Comparison of ENCODE assay signal across 8 cellular contexts in genomic region chr4:2469192-2469984, GRCh38. TPM values are rescaled to one million over a fixed set of nuclear protein-coding genes. Genes with fewer than 3 reads are reported as not detected.
DNase-seq lines count a peak whose midpoint lies in the region; ATAC-seq and TF ChIP-seq lines count a peak whose summit lies in the region.

No MANE protein-coding gene starts in this region.

- H3K36me3 ChIP-seq in HEK293 (ENCODE audit: control insufficient read depth in 2 of 2, insufficient read depth in 1 of 2, low read length in 2 of 2) (peaks cover 5 to 27% of the 10 kb centered on the region in 2 experiments; a peak in 2 of 3 replicates), MG63 (peaks cover 39% of the 10 kb centered on the region)
- peaks cover 0 to 14% (median 7%) of the 10 kb centered on the region in 3 experiments for H3K36me3 ChIP-seq in naive thymus-derived CD4-positive, alpha-beta T cell (ENCODE audit: control insufficient read depth in 2 of 3, insufficient read depth in 3 of 3, low read length in 3 of 3)

- intact Hi-C loops in naive thymus-derived CD4-positive, alpha-beta T cell (cut with micrococcal nuclease): loop anchor here (1.0 to 5.0 kb wide), 16 partner anchors 16 to 757 kb away; partner anchors contain the start of genes CFAP99 (in 2 of the 2), FAM193A (in 2 of the 2), GRK4 (in 2 of the 2) and HAUS3 (in 2 of the 2)

- H3K27ac ChIP-seq in HEK293 (ENCODE audit: extremely low read depth, low read depth, low read length): peak overlapping the region; percentile 81
- H3K27ac ChIP-seq in naive thymus-derived CD4-positive, alpha-beta T cell (ENCODE audit: low read depth, low read length): peak overlapping the region; percentile 94

- H3K4me3 ChIP-seq in HEK293 (ENCODE audit: low read depth, low read length) (peak overlapping the region; percentile 78), MG63 (peak overlapping the region; percentile 88)
- peak overlapping the region; percentile 70 for H3K4me3 ChIP-seq in naive thymus-derived CD4-positive, alpha-beta T cell (ENCODE audit: low read length)

- no peak for TF ChIP-seq CTCF in HEK293 (tag by site-specific recombination; IDR thresholded peaks at IDR 0.05)
- no peak for TF ChIP-seq CTCF in endothelial cell (IDR thresholded peaks at IDR 0.05; ENCODE audit: unreplicated experiment)

- H3K4me3 Mint-ChIP-seq in endothelial cell (ENCODE audit: unreplicated experiment): peak overlapping the region; percentile 97
- H3K4me3 Mint-ChIP-seq in naive thymus-derived CD4-positive, alpha-beta T cell: peak overlapping the region; percentile 90 to 98 (median 95)

- peaks cover 8% of the 10 kb centered on the region for H3K27me3 Mint-ChIP-seq in endothelial cell (ENCODE audit: unreplicated experiment)
- H3K27me3 Mint-ChIP-seq in naive thymus-derived CD4-positive, alpha-beta T cell: peaks cover 0 to 2% (median 0%) of the 10 kb centered on the region in 5 donors

- H3K27ac Mint-ChIP-seq in endothelial cell (ENCODE audit: unreplicated experiment): peak overlapping the region; percentile 95
- H3K27ac Mint-ChIP-seq in naive thymus-derived CD4-positive, alpha-beta T cell: peak overlapping the region; percentile 95 to 98 (median 98)

- H3K36me3 Mint-ChIP-seq in endothelial cell (ENCODE audit: low read depth, unreplicated experiment): peaks cover 10% of the 10 kb centered on the region
- H3K36me3 Mint-ChIP-seq in naive thymus-derived CD4-positive, alpha-beta T cell: peaks cover 0 to 29% (median 4%) of the 10 kb centered on the region in 5 donors

- H3K4me1 ChIP-seq in HEK293 (ENCODE audit: control insufficient read depth, insufficient read depth, low read length): peaks cover 3% of the 10 kb centered on the region; the same call in 1 of the 2 replicates
- peaks cover 31 to 37% of the 10 kb centered on the region in 2 donors for H3K4me1 ChIP-seq in naive thymus-derived CD4-positive, alpha-beta T cell (ENCODE audit: control insufficient read depth in 2 of 2, insufficient read depth in 2 of 2, low read length in 2 of 2)

- CTCF ChIA-PET in HEK293 (lab: Yijun Ruan, JAX): interaction anchor here (0.6 to 2.0 kb wide), 2 partner anchors 28 to 516 kb away, joined by 3 to 8 read pairs; no protein-coding TSS in a partner anchor
- CTCF ChIA-PET in naive thymus-derived CD4-positive, alpha-beta T cell (lab: Charles Lee): interaction anchor here (0.9 kb wide), 1 partner anchor 19 kb away, joined by 3 read pairs; no protein-coding TSS in a partner anchor

- H3K9me3 ChIP-seq in HEK293 (ENCODE audit: control insufficient read depth, insufficient read depth, low read depth, low read length) (no peaks in the 10 kb centered on the region), MG63 (peaks cover 3% of the 10 kb centered on the region; the same call in 1 of the 2 replicates)
- H3K9me3 ChIP-seq in naive thymus-derived CD4-positive, alpha-beta T cell (ENCODE audit: control insufficient read depth in 2 of 3, low read length in 3 of 3): no peaks in the 10 kb centered on the region

- DNase-seq in DMS 273 (lab: John Stamatoyannopoulos, UW; ENCODE audit: unreplicated experiment) (peak; percentile 67), DMS 273 treated with DMSO at 0.1 percent for 48 hours (lab: John Stamatoyannopoulos, UW) (no peak), MG63 (peak; percentile 54), endothelial cell (ENCODE audit: low spot score) (peak; percentile 67)
- peak; percentile 88 for DNase-seq in activated CD8-positive, alpha-beta memory T cell treated with anti-CD3 and anti-CD28 coated beads for 24 hours
- DNase-seq in naive thymus-derived CD4-positive, alpha-beta T cell: peak; percentile 57 to 80 (median 75)
- peak; percentile 58 to 78 (median 66) for DNase-seq in stimulated activated naive CD4-positive, alpha-beta T cell (lab: John Stamatoyannopoulos, UW)

- H3K9me3 Mint-ChIP-seq in endothelial cell (ENCODE audit: unreplicated experiment): no peaks in the 10 kb centered on the region
- H3K9me3 Mint-ChIP-seq in naive thymus-derived CD4-positive, alpha-beta T cell: no peaks in the 10 kb centered on the region

- peak; percentile 63 for ATAC-seq in naive thymus-derived CD4-positive, alpha-beta T cell

- H3K27me3 ChIP-seq in MG63: no peaks in the 10 kb centered on the region
- no peaks in the 10 kb centered on the region for H3K27me3 ChIP-seq in naive thymus-derived CD4-positive, alpha-beta T cell (ENCODE audit: control insufficient read depth in 2 of 2, insufficient read depth in 2 of 2, low read length in 2 of 2)

- POLR2A ChIA-PET in HEK293 (lab: Yijun Ruan, JAX): interaction anchor here (0.6 to 1.8 kb wide), 16 partner anchors 8 to 466 kb away, joined by 3 to 9 read pairs (median 3); partner anchors contain the start of genes CFAP99, FAM193A, HAUS3 and MXD4
- POLR2A ChIA-PET in naive thymus-derived CD4-positive, alpha-beta T cell (lab: Charles Lee): interaction anchor here (0.6 to 3.4 kb wide), 27 partner anchors 9 to 1598 kb away, joined by 3 to 51 read pairs (median 4); partner anchors contain the start of genes CFAP99, FAM193A, FAM53A and GRK4

- peaks cover 23% of the 10 kb centered on the region for H3K4me1 Mint-ChIP-seq in endothelial cell (ENCODE audit: unreplicated experiment)
- peaks cover 39 to 72% (median 55%) of the 10 kb centered on the region in 7 donors for H3K4me1 Mint-ChIP-seq in naive thymus-derived CD4-positive, alpha-beta T cell

TF ChIP-seq in HEK293, 187 proteins besides CTCF, POLR2A, EP300 and RAD21 (continues in another document):
- TF ChIP-seq ZNF585B (tag by site-specific recombination; IDR thresholded peaks at IDR 0.05): no peak
- TF ChIP-seq ZNF529 (tag by site-specific recombination; IDR thresholded peaks at IDR 0.05; ENCODE audit: insufficient replicate concordance): no peak
- TF ChIP-seq ZNF76 (tag by site-specific recombination; IDR thresholded peaks at IDR 0.05; ENCODE audit: borderline replicate concordance, low read depth): no peak
- no peak for TF ChIP-seq ZNF768 (tag by site-specific recombination; IDR thresholded peaks at IDR 0.05)
- no peak for TF ChIP-seq YY1 (tag by site-specific recombination; IDR thresholded peaks at IDR 0.05)
- TF ChIP-seq, protein P1, sequence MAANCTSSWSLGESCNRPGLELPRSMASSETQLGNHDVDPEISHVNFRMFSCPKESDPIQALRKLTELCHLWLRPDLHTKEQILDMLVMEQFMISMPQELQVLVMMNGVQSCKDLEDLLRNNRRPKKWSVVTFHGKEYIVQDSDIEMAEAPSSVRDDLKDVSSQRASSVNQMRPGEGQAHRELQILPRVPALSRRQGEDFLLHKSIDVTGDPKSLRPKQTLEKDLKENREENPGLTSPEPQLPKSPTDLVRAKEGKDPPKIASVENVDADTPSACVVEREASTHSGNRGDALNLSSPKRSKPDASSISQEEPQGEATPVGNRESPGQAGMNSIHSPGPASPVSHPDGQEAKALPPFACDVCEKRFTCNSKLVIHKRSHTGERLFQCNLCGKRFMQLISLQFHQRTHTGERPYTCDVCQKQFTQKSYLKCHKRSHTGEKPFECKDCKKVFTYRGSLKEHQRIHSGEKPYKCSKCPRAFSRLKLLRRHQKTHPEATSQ (tag by site-specific recombination; IDR thresholded peaks at IDR 0.05): 0 out of 2 replicates have a peak, but pooled peaks have one; percentile 25
- no peak for TF ChIP-seq ZNF580 (tag by site-specific recombination; IDR thresholded peaks at IDR 0.05)
- peak; percentile 15; the same call in 1 of the 2 replicates for TF ChIP-seq SP2 (tag by site-specific recombination; IDR thresholded peaks at IDR 0.05)
- TF ChIP-seq, protein P2, sequence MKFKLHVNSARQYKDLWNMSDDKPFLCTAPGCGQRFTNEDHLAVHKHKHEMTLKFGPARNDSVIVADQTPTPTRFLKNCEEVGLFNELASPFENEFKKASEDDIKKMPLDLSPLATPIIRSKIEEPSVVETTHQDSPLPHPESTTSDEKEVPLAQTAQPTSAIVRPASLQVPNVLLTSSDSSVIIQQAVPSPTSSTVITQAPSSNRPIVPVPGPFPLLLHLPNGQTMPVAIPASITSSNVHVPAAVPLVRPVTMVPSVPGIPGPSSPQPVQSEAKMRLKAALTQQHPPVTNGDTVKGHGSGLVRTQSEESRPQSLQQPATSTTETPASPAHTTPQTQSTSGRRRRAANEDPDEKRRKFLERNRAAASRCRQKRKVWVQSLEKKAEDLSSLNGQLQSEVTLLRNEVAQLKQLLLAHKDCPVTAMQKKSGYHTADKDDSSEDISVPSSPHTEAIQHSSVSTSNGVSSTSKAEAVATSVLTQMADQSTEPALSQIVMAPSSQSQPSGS (tag by site-specific recombination; IDR thresholded peaks at IDR 0.05; ENCODE audit: low read depth): no peak
- no peak for TF ChIP-seq ZXDB (tag by site-specific recombination; IDR thresholded peaks at IDR 0.05)
- TF ChIP-seq ZBTB20 (tag by site-specific recombination; IDR thresholded peaks at IDR 0.05): peak; percentile 77
- no peak for TF ChIP-seq ZNF174 (tag by site-specific recombination; IDR thresholded peaks at IDR 0.05)
- TF ChIP-seq, protein P3, sequence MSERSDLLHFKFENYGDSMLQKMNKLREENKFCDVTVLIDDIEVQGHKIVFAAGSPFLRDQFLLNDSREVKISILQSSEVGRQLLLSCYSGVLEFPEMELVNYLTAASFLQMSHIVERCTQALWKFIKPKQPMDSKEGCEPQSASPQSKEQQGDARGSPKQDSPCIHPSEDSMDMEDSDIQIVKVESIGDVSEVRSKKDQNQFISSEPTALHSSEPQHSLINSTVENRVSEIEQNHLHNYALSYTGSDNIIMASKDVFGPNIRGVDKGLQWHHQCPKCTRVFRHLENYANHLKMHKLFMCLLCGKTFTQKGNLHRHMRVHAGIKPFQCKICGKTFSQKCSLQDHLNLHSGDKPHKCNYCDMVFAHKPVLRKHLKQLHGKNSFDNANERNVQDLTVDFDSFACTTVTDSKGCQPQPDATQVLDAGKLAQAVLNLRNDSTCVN (tag by site-specific recombination; optimal IDR thresholded peaks at IDR 0.05): peak; percentile 57

RNA-seq across cellular contexts. Expression of gene RNF4, which starts 0.5 kb away (rescaled TPM):
- 39.8 and 44.8 TPM in 2 replicates for total RNA-seq in MG63 (2014; rRNA removed; shearing (Covaris generic); ENCODE audit: low replicate concordance)
- total RNA-seq in endothelial cell (ENCODE audit: unreplicated experiment): 65.0 TPM
- 100 to 1,000 TPM in 1 of 5 experiments, 10 to 100 TPM in 4; 80.7 to 101 (median 91.8) TPM for total RNA-seq in naive thymus-derived CD4-positive, alpha-beta T cell
- 10 to 100 TPM; 69.4 to 96.8 TPM for polyA plus RNA-seq in naive thymus-derived CD4-positive, alpha-beta T cell

RNA-seq across cellular contexts. Expression of gene CFAP99, which starts 50.6 kb away (rescaled TPM):
- total RNA-seq in MG63 (2014; rRNA removed; shearing (Covaris generic); ENCODE audit: low replicate concordance): not detected in 2 replicates
- total RNA-seq in endothelial cell (ENCODE audit: unreplicated experiment): not detected
- total RNA-seq in naive thymus-derived CD4-positive, alpha-beta T cell: under 1 TPM in 2 of 5 experiments, not detected in 3; 0.12 to 0.27 TPM
- polyA plus RNA-seq in naive thymus-derived CD4-positive, alpha-beta T cell: not detected

RNA-seq across cellular contexts. Expression of gene ZFYVE28, which starts 50.9 kb away (rescaled TPM):
- 1.5 and 3.1 TPM in 2 replicates for total RNA-seq in MG63 (2014; rRNA removed; shearing (Covaris generic); ENCODE audit: low replicate concordance)
- 0.44 TPM for total RNA-seq in endothelial cell (ENCODE audit: unreplicated experiment)
- 10 to 100 TPM; 15.2 to 26.5 (median 16.1) TPM for total RNA-seq in naive thymus-derived CD4-positive, alpha-beta T cell
- 1 to 10 TPM; 6.1 to 7.4 TPM for polyA plus RNA-seq in naive thymus-derived CD4-positive, alpha-beta T cell
